1 cellular context compared by ENCODE assay signal in the genomic region with DNA sequence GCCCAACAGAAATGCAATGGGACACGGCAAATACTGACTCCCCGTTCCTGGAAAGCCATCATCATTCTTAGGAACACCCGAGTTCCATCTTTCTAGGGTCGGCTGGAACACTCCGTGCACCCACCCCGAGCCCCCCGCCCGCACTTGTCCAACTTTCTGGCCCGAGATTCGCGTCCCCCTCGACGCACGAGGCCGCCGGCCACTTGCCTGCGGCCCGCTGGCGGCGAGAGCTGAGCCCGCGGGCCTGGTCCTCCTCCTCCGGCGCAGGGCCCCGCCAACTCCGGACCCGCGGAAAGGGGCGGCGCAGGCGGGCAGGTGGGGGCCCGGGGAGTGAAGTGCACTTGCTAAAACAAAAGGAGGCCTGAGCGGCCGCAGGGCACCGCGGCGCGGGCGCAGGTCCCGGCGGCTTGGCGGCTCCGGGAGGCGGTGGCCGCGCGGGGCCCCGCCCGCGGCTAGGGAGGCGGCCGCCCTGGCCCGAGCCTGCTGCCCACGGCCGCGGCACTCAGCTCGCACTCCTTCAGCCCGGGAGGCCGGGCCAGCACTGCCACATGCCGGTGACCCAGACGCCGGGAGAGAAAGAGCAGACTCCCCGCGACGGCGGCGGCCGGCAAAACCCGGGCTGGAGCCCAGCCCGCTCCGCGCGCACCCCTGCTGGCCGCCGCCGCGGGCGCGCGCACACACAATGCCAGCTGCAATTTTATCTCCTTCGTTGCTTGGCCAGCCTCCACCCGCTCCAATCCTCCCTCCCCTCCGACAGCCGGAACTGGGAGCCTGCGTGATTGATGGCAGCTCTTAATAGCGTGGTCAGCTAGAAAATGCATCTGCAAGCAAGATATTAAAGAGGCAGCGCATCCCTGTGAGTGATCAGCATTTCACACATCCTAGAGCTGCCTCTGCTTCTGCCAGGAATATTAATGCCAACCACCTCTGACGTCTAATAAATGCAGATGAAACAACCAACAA.
TF ChIP-seq lines count a peak whose summit lies in the region.

No MANE protein-coding gene starts in this region.

TF ChIP-seq in GM12878, 131 proteins besides CTCF, POLR2A, EP300 and RAD21 (continued from another document):
- 0 out of 2 replicates have a peak, but pooled peaks have one; percentile 28 for TF ChIP-seq E2F4 (IDR thresholded peaks at IDR 0.05; ENCODE audit: low read depth, low read length)
